Comparison of ENCODE assay signal across 20 cellular contexts in the genomic region with DNA sequence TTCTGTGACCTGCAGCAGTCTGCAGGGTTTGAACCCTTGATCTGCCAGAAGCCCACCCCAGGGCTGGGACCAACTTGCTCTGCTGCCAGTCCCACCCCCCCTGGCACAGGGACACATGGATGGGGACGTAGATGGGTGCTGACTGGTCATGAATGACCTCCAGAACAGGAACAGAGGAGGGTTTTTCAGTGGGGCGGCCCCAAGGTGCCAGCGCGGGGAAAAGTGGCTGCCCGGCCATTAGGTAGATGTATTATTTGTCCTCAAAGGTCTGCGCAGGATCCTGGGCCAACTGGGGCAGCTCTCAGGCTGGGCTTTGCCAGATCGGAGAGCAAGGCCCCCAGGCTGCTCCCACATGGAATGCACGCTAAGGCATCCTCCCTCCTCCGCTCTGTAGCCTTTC.
"Had no signal": no experiment of that assay in that cellular context is flagged by ENCODE, and none has a peak within 500 bp of the region (broad histone marks: within the 10 kb centered on the region; RNA-seq: fewer than 3 reads in every experiment).

No MANE protein-coding gene starts in this region.

- DNase-seq: activated CD4-positive, alpha-beta T cell treated with anti-CD3 and anti-CD28 coated beads, Interleukin-2, amount 10 ng/mL, durations not matched to agents 7 days and 5 days; activated CD4-positive, CD25-positive, alpha-beta regulatory T cell; activated T-cell treated with anti-CD3 and anti-CD28 coated beads, Interleukin-2, amount 50 U/mL, for 24 hours; amygdala; body of pancreas; gastrocnemius medialis; left ventricle myocardium superior; mesenchymal stem cell; natural killer cell; occipital lobe; psoas muscle; trophoblast cell had no signal

- H3K4me3 ChIP-seq: body of pancreas, gastrocnemius medialis, psoas muscle, right lobe of liver, smooth muscle cell, suprapubic skin had no signal

- H3K27me3 ChIP-seq: right lobe of liver had no signal

- H3K27ac Mint-ChIP-seq: activated CD4-positive, alpha-beta T cell treated with anti-CD3 and anti-CD28 coated beads, Interleukin-2, amount 10 ng/mL, durations not matched to agents 7 days and 5 days; activated naive CD4-positive, alpha-beta T cell treated with anti-CD3 and anti-CD28 coated beads, Interleukin-2, amount 50 U/mL, for 24 hours; activated T-cell treated with anti-CD3 and anti-CD28 coated beads, Interleukin-2, amount 50 U/mL, for 24 hours; dendritic cell treated with granulocyte-macrophage colony-stimulating factor and Interleukin-4, amounts not matched to agents 40 ng/mL and 50 ng/mL, for 4 days; natural killer cell; stimulated activated naive CD8-positive, alpha-beta T cell treated with anti-CD3 and anti-CD28 coated beads, Interleukin-15, Interleukin-2, amounts not matched to agents 100 ng/mL and 50 ng/mL, for 24 hours had no signal

- H3K9me3 Mint-ChIP-seq: activated CD4-positive, alpha-beta T cell treated with anti-CD3 and anti-CD28 coated beads, Interleukin-2, amount 10 ng/mL, durations not matched to agents 7 days and 5 days; activated naive CD4-positive, alpha-beta T cell treated with anti-CD3 and anti-CD28 coated beads, Interleukin-2, amount 50 U/mL, for 24 hours; activated T-cell treated with anti-CD3 and anti-CD28 coated beads, Interleukin-2, amount 50 U/mL, for 24 hours; dendritic cell treated with granulocyte-macrophage colony-stimulating factor and Interleukin-4, amounts not matched to agents 40 ng/mL and 50 ng/mL, for 4 days; effector memory CD8-positive, alpha-beta T cell; natural killer cell; stimulated activated naive CD8-positive, alpha-beta T cell treated with anti-CD3 and anti-CD28 coated beads, Interleukin-15, Interleukin-2, amounts not matched to agents 100 ng/mL and 50 ng/mL, for 24 hours had no signal

- H3K4me3 Mint-ChIP-seq: activated CD4-positive, alpha-beta T cell treated with anti-CD3 and anti-CD28 coated beads, Interleukin-2, amount 10 ng/mL, durations not matched to agents 7 days and 5 days; activated naive CD4-positive, alpha-beta T cell treated with anti-CD3 and anti-CD28 coated beads, Interleukin-2, amount 50 U/mL, for 24 hours; activated T-cell treated with anti-CD3 and anti-CD28 coated beads, Interleukin-2, amount 50 U/mL, for 24 hours; dendritic cell treated with granulocyte-macrophage colony-stimulating factor and Interleukin-4, amounts not matched to agents 40 ng/mL and 50 ng/mL, for 4 days; natural killer cell; stimulated activated naive CD8-positive, alpha-beta T cell treated with anti-CD3 and anti-CD28 coated beads, Interleukin-15, Interleukin-2, amounts not matched to agents 100 ng/mL and 50 ng/mL, for 24 hours had no signal

- H3K27me3 Mint-ChIP-seq: activated naive CD4-positive, alpha-beta T cell treated with anti-CD3 and anti-CD28 coated beads, Interleukin-2, amount 50 U/mL, for 24 hours had no signal

- H3K27ac ChIP-seq: body of pancreas, epithelial cell of prostate, gastrocnemius medialis, psoas muscle, right lobe of liver, suprapubic skin had no signal

- H3K36me3 ChIP-seq: gastrocnemius medialis, right lobe of liver, suprapubic skin had no signal

- H3K36me3 Mint-ChIP-seq: activated naive CD4-positive, alpha-beta T cell treated with anti-CD3 and anti-CD28 coated beads, Interleukin-2, amount 50 U/mL, for 24 hours; natural killer cell had no signal

- H3K9me3 ChIP-seq: body of pancreas, gastrocnemius medialis, psoas muscle, right lobe of liver, suprapubic skin had no signal

- H3K4me1 ChIP-seq: body of pancreas, psoas muscle, right lobe of liver had no signal

- ATAC-seq: body of pancreas, gastrocnemius medialis, left ventricle myocardium superior, natural killer cell, psoas muscle, right lobe of liver had no signal
